In the genomic region with DNA sequence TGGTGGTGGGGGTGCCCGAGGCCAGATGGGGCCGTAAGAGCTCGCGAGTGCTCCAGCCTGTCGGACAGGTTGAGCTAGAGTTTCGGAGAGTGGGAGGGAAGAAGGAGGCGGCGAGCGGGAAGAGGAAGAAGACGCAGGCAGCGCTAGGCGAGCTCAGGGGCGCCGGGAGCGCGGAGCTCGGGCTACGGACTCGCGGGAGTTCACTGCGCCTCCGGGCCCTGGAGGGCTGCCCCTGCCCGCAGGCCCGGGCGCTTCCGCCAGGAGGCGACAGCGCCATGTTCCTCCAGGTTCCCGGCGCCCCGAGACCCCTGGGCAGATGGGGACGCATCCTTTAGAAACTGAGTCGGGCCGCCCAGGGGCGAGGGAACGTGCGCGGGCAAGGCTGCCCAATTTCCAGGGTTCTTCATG, we compare ENCODE assay signal across 8 cellular contexts. TPM values are rescaled to one million over a fixed set of nuclear protein-coding genes. Genes with fewer than 3 reads are reported as not detected.
A peak's percentile ranks its signal among the peaks of the same experiment; 100 is the strongest.
DNase-seq lines count a peak whose midpoint lies in the region; ATAC-seq, FAIRE-seq and TF ChIP-seq lines count a peak whose summit lies in the region.

No MANE protein-coding gene starts in this region.

- RAD21 ChIA-PET in HCT116 (lab: Charles Lee; ENCODE audit: low non-redundant PET in 1 of 2, low total read pairs in 2 of 2, uncharacterized antibody in 2 of 2, unreplicated experiment in 2 of 2), result interaction anchor here (1.4 to 2.1 kb wide), 2 partner anchors 344 kb away, joined by 4 to 11 read pairs; no protein-coding TSS in a partner anchor

- no peaks in the 10 kb centered on the region for H4K20me1 ChIP-seq in HCT116 (ENCODE audit: insufficient read depth)

- FAIRE-seq in RCC 7860 (lab: Jason Lieb, UNC), result no peak

- no peaks in the 10 kb centered on the region for H3K9me3 ChIP-seq in HCT116 (ENCODE audit: control insufficient read depth in 1 of 2, insufficient read depth in 1 of 2, low read depth in 1 of 2, low read length in 2 of 2)

- TF ChIP-seq POLR2A in HCT116 (IDR thresholded peaks at IDR 0.05; ENCODE audit: borderline replicate concordance, extremely low read depth, insufficient read depth, insufficient read length), result no peak

- H2AFZ ChIP-seq in HCT116 (ENCODE audit: low read depth, low read length, poor library complexity, severe bottlenecking), result peak overlapping the region; percentile 33

- CTCF ChIA-PET in HCT116 (lab: Charles Lee), result interaction anchor here (0.6 to 1.7 kb wide), 12 partner anchors 7 to 383 kb away, joined by 3 to 13 read pairs (median 3); no protein-coding TSS in a partner anchor

- H3K36me3 ChIP-seq in HCT116 (ENCODE audit: control insufficient read depth in 1 of 2, insufficient read depth in 2 of 2, low read length in 2 of 2) (peaks cover 0 to 5% of the 10 kb centered on the region in 2 experiments; a peak in 1 of 4 replicates), rectal smooth muscle tissue (ENCODE audit: control insufficient read depth, insufficient read depth, low read length) (no peaks in the 10 kb centered on the region)

- peak; percentile 79 for ATAC-seq in HCT116
- ATAC-seq in HG03045 (IDR thresholded peaks at IDR 0.05; ENCODE audit: unreplicated experiment), result no peak

- H3K4me2 ChIP-seq in HCT116 (ENCODE audit: low read length), result peak overlapping the region; percentile 98

- peak; percentile 73 for TF ChIP-seq RAD21 in HCT116 (IDR thresholded peaks at IDR 0.05; ENCODE audit: low read depth)

- H3K27me3 ChIP-seq in HCT116 (ENCODE audit: insufficient read depth, low read length) (no peaks in the 10 kb centered on the region), rectal smooth muscle tissue (ENCODE audit: control insufficient read depth, insufficient read depth, low read length) (peaks cover 39% of the 10 kb centered on the region)

- no TSS peak for BruUV-seq in HCT116 (replicated peaks; lab: Mats Ljungman, UMichigan)

- H3K79me2 ChIP-seq in HCT116 (ENCODE audit: insufficient read depth, low read length), result no peaks in the 10 kb centered on the region

- intact Hi-C loops in HCT116 (cut with micrococcal nuclease), result no loop called here

- H3K4me3 ChIP-seq in HCT116 (replicated peaks in 1 of 2; ENCODE audit: low read depth in 1 of 2, low read length in 2 of 2) (peak overlapping the region; percentile 61 to 84), foreskin fibroblast (ENCODE audit: low read depth in 1 of 2, low read length in 2 of 2) (peak overlapping the region; percentile 74 to 78), rectal smooth muscle tissue (ENCODE audit: low read length) (peak overlapping the region; percentile 63)

- H3K9me2 ChIP-seq in HCT116 (ENCODE audit: insufficient read depth), result no peaks in the 10 kb centered on the region

- H3K27ac ChIP-seq in HCT116 (ENCODE audit: low read depth, low read length), result peak overlapping the region; percentile 65
- peak overlapping the region; percentile 49 for H3K27ac ChIP-seq in rectal smooth muscle tissue (ENCODE audit: low read depth, low read length)

- DNase-seq in AG08396 (ENCODE audit: low spot score) (peak; percentile 80), HCT116 (ENCODE audit: low read depth, low spot score) (peak; percentile 54), SW480 (ENCODE audit: low spot score) (peak; percentile 86), foreskin fibroblast (peak; percentile 85 to 95), C1 segment of cervical spinal cord (lab: John Stamatoyannopoulos, UW) (no peak), RCC 7860 (ENCODE audit: low spot score) (no peak)

- POLR2A ChIA-PET in HCT116 (lab: Charles Lee), result no interaction called here

- TF ChIP-seq CTCF in HCT116 (IDR thresholded peaks at IDR 0.05 in 2 of 3, conservative IDR thresholded peaks at IDR 0.05 in 1 of 3; ENCODE audit: borderline replicate concordance in 1 of 3, insufficient read depth in 1 of 3, low read depth in 2 of 3, low read length in 2 of 3) (peak; percentile 60 to 88 (median 75)), foreskin fibroblast (IDR thresholded peaks at IDR 0.05; ENCODE audit: low read depth, low read length) (peak; percentile 88)

- H3K9ac ChIP-seq in HCT116 (ENCODE audit: low read length) (peak overlapping the region; percentile 65), rectal smooth muscle tissue (ENCODE audit: low read length) (peak overlapping the region; percentile 25)

- H3K4me1 ChIP-seq in HCT116 (ENCODE audit: control insufficient read depth in 1 of 2, insufficient read depth in 2 of 2, low read length in 2 of 2) (peaks cover 4 to 17% of the 10 kb centered on the region in 2 experiments), rectal smooth muscle tissue (ENCODE audit: control insufficient read depth, insufficient read depth, low read length) (no peaks in the 10 kb centered on the region)

TF ChIP-seq in HCT116, 20 proteins besides CTCF, POLR2A, EP300 and RAD21:
- TF ChIP-seq, protein P1, sequence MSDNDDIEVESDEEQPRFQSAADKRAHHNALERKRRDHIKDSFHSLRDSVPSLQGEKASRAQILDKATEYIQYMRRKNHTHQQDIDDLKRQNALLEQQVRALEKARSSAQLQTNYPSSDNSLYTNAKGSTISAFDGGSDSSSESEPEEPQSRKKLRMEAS (IDR thresholded peaks at IDR 0.05), result peak; percentile 58
- TF ChIP-seq, protein P2, sequence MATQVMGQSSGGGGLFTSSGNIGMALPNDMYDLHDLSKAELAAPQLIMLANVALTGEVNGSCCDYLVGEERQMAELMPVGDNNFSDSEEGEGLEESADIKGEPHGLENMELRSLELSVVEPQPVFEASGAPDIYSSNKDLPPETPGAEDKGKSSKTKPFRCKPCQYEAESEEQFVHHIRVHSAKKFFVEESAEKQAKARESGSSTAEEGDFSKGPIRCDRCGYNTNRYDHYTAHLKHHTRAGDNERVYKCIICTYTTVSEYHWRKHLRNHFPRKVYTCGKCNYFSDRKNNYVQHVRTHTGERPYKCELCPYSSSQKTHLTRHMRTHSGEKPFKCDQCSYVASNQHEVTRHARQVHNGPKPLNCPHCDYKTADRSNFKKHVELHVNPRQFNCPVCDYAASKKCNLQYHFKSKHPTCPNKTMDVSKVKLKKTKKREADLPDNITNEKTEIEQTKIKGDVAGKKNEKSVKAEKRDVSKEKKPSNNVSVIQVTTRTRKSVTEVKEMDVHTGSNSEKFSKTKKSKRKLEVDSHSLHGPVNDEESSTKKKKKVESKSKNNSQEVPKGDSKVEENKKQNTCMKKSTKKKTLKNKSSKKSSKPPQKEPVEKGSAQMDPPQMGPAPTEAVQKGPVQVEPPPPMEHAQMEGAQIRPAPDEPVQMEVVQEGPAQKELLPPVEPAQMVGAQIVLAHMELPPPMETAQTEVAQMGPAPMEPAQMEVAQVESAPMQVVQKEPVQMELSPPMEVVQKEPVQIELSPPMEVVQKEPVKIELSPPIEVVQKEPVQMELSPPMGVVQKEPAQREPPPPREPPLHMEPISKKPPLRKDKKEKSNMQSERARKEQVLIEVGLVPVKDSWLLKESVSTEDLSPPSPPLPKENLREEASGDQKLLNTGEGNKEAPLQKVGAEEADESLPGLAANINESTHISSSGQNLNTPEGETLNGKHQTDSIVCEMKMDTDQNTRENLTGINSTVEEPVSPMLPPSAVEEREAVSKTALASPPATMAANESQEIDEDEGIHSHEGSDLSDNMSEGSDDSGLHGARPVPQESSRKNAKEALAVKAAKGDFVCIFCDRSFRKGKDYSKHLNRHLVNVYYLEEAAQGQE (IDR thresholded peaks at IDR 0.05; ENCODE audit: low read depth), result no peak
- TF ChIP-seq JUND (IDR thresholded peaks at IDR 0.05) (no peak), SP1 (IDR thresholded peaks at IDR 0.05; ENCODE audit: low read depth) (0 out of 2 replicates have a peak, but pooled peaks have one; percentile 22)

RNA-seq across cellular contexts. Expression of a gene that starts 1.0 kb away (rescaled TPM):
- 6.9 TPM for total RNA-seq in HCT116 (2021; ENCODE audit: unreplicated experiment)
- polyA plus RNA-seq in HCT116 (2012), result 3.5 and 4.1 TPM in 2 replicates

Comparison
In these comparisons a context has a peak if more than half of its experiments do, and no peak if none do; other contexts are left out.
1. DNase-seq: peak in AG08396 (single experiment), HCT116 (single experiment), SW480 (single experiment) and foreskin fibroblast (2 of 2); none in C1 segment of cervical spinal cord (0 of 14) and RCC 7860 (single experiment).
2. Peak in every context shown above with its lines, with median percentiles within 50 percentile points of each other: H3K4me3 ChIP-seq.